Comparison of ENCODE assay signal across 2 cellular contexts in the genomic region with DNA sequence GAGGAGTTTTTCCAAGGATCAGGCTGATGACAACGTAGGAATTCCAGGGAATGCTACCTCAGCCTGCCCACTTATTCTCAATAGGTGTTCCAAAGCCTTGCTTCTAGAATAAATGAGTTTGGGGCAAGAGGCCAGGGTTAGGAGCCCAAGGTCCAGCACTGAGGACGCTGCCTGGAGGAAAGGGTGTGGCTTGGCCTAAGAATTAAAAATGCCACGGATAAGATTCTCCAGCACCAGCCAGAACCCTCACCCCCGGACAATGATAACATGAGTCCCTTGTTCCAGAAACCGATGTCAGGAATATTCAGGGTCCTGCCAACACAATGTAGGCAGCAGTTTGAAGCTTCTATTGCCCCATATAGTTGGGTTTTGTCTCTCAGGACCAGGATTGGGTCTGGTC.
TF ChIP-seq lines count a peak whose summit lies in the region.

No MANE protein-coding gene starts in this region.

TF ChIP-seq in SK-N-SH, 30 proteins besides CTCF, POLR2A, EP300 and RAD21 (continued from another document):
- TF ChIP-seq IRF3 (IDR thresholded peaks at IDR 0.05; ENCODE audit: low read depth, low read length) = no peak
- TF ChIP-seq SMC3 (IDR thresholded peaks at IDR 0.05; ENCODE audit: low read depth, low read length) = no peak
- no peak for TF ChIP-seq EZH2phosphoT487 (IDR thresholded peaks at IDR 0.05; ENCODE audit: borderline replicate concordance, low read depth)

TF ChIP-seq in SK-N-SH treated with all-trans-retinoic acid at 6 μM for 48 hours, 23 proteins besides CTCF, POLR2A, EP300 and RAD21 (continued from another document):
- TF ChIP-seq BACH2 (CRISPR knock-in tag; IDR thresholded peaks at IDR 0.05; ENCODE audit: borderline replicate concordance) (no peak), ZFP3 (CRISPR knock-in tag; IDR thresholded peaks at IDR 0.05) (no peak), PATZ1 (CRISPR knock-in tag; IDR thresholded peaks at IDR 0.05; ENCODE audit: borderline replicate concordance) (no peak), ESRRG (CRISPR knock-in tag; IDR thresholded peaks at IDR 0.05) (no peak), TCF4 (CRISPR knock-in tag; IDR thresholded peaks at IDR 0.05; ENCODE audit: borderline replicate concordance) (no peak), ISL1 (CRISPR knock-in tag; IDR thresholded peaks at IDR 0.05) (no peak), GLIS3 (CRISPR knock-in tag; IDR thresholded peaks at IDR 0.05) (no peak)
- TF ChIP-seq, protein P1, sequence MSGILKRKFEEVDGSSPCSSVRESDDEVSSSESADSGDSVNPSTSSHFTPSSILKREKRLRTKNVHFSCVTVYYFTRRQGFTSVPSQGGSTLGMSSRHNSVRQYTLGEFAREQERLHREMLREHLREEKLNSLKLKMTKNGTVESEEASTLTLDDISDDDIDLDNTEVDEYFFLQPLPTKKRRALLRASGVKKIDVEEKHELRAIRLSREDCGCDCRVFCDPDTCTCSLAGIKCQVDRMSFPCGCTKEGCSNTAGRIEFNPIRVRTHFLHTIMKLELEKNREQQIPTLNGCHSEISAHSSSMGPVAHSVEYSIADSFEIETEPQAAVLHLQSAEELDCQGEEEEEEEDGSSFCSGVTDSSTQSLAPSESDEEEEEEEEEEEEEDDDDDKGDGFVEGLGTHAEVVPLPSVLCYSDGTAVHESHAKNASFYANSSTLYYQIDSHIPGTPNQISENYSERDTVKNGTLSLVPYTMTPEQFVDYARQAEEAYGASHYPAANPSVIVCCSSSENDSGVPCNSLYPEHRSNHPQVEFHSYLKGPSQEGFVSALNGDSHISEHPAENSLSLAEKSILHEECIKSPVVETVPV (CRISPR knock-in tag; IDR thresholded peaks at IDR 0.05) = no peak
- TF ChIP-seq, protein P2, sequence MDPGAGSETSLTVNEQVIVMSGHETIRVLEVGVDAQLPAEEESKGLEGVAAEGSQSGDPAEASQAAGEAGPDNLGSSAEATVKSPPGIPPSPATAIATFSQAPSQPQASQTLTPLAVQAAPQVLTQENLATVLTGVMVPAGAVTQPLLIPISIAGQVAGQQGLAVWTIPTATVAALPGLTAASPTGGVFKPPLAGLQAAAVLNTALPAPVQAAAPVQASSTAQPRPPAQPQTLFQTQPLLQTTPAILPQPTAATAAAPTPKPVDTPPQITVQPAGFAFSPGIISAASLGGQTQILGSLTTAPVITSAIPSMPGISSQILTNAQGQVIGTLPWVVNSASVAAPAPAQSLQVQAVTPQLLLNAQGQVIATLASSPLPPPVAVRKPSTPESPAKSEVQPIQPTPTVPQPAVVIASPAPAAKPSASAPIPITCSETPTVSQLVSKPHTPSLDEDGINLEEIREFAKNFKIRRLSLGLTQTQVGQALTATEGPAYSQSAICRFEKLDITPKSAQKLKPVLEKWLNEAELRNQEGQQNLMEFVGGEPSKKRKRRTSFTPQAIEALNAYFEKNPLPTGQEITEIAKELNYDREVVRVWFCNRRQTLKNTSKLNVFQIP (CRISPR knock-in tag; IDR thresholded peaks at IDR 0.05; ENCODE audit: borderline replicate concordance, low read depth) = no peak
